In genomic region chr10:79128923-79129305, GRCh38 we compare ENCODE assay signal across 13 cellular contexts.
DNase-seq lines count a peak whose midpoint lies in the region; ATAC-seq, FAIRE-seq and TF ChIP-seq lines count a peak whose summit lies in the region.
"Had no signal": no experiment of that assay in that cellular context is flagged by ENCODE, and none has a peak within 500 bp of the region (broad histone marks: within the 10 kb centered on the region; RNA-seq: fewer than 3 reads in every experiment).

No MANE protein-coding gene starts in this region.

- no peak overlapping the region for H3K4me3 Mint-ChIP-seq in activated CD8-positive, alpha-beta T cell treated with anti-CD3 and anti-CD28 coated beads, Interleukin-2, amount 10 ng/mL, durations not matched to agents 7 days and 5 days
- H3K4me3 Mint-ChIP-seq in activated CD4-positive, alpha-beta T cell treated with anti-CD3 and anti-CD28 coated beads, Interleukin-2, amount 10 ng/mL, durations not matched to agents 24 days and 14 days: no peak overlapping the region

- no peak overlapping the region for H3K14ac ChIP-seq in H1 (ENCODE audit: insufficient read length)

- H3K79me2 ChIP-seq in DND-41 (ENCODE audit: insufficient read depth, low read length) (peaks cover 30% of the 10 kb centered on the region), Loucy (ENCODE audit: insufficient read depth, low read length) (peaks cover 96% of the 10 kb centered on the region), H1 (ENCODE audit: control insufficient read depth in 1 of 2, insufficient read depth in 2 of 2, low read length in 2 of 2) (peaks cover 0 to 25% of the 10 kb centered on the region in 2 experiments; a peak in 1 of 4 replicates)

- CTCF ChIA-PET in H1 (lab: Charles Lee; ENCODE audit: partially characterized antibody): interaction anchor here (1.0 to 8.0 kb wide), 6 partner anchors 10 to 66 kb away, joined by 3 to 56 read pairs (median 8); no protein-coding TSS in a partner anchor
- CTCF ChIA-PET in activated CD8-positive, alpha-beta T cell treated with anti-CD3 and anti-CD28 coated beads, Interleukin-2, amount 10 ng/mL, durations not matched to agents 7 days and 5 days (lab: Charles Lee): no interaction called here

- H3K36me3 ChIP-seq in DND-41 (ENCODE audit: insufficient read depth, low read length) (peaks cover 41% of the 10 kb centered on the region), Loucy (ENCODE audit: insufficient read depth, low read length) (peaks cover 44% of the 10 kb centered on the region), H1 (ENCODE audit: control insufficient read depth in 2 of 4, insufficient read depth in 4 of 4, low read length in 3 of 4) (peaks cover 0 to 4% (median 0%) of the 10 kb centered on the region in 4 experiments; a peak in 2 of 8 replicates), ovary (no peaks in the 10 kb centered on the region)

- no peaks in the 10 kb centered on the region for H3K9me3 ChIP-seq in DND-41 (ENCODE audit: insufficient read depth, low read length, severe bottlenecking)
- no peaks in the 10 kb centered on the region for H3K9me3 ChIP-seq in Loucy (ENCODE audit: insufficient read depth, low read depth, low read length)
- no peaks in the 10 kb centered on the region for H3K9me3 ChIP-seq in H1 (ENCODE audit: insufficient read depth in 2 of 2, low read depth in 1 of 2, low read length in 1 of 2)
- H3K9me3 ChIP-seq in ovary: no peaks in the 10 kb centered on the region

- H3K27me3 ChIP-seq in DND-41 (ENCODE audit: insufficient read depth, low read length, poor library complexity) (no peaks in the 10 kb centered on the region), Loucy (ENCODE audit: insufficient read depth, low read length, poor library complexity, severe bottlenecking) (no peaks in the 10 kb centered on the region), H1 (replicated peaks in 1 of 4; ENCODE audit: control insufficient read depth in 3 of 4, extremely low read depth in 1 of 4, insufficient read depth in 3 of 4, low read length in 3 of 4) (no peaks in the 10 kb centered on the region), ovary (no peaks in the 10 kb centered on the region)
- H3K27me3 ChIP-seq: foreskin keratinocyte had no signal

- 79% methylated on average over 4 of the region's 4 CpGs; no CpG with 5 or more reads in 1 of the 2 experiments for WGBS in H1 (ENCODE audit: extremely low coverage in 1 of 2, insufficient coverage in 1 of 2, insufficient read length in 1 of 2, insufficient replicate concordance in 2 of 2, low coverage in 1 of 2, low lambda C conversion rate in 2 of 2, missing lambda C conversion rate in 1 of 2), 2 experiments
- WGBS in ovary, 3 donors: 22 to 28% (median 23%) methylated on average over 4 of the region's 4 CpGs

- H3K18ac ChIP-seq in H1 (ENCODE audit: extremely low read depth, low read length): peak overlapping the region; percentile 80; the same call in 1 of the 2 replicates

- no peaks in the 10 kb centered on the region for H3K23me2 ChIP-seq in H1 (ENCODE audit: low read depth, low read length)

- H4K8ac ChIP-seq in H1 (ENCODE audit: extremely low read depth, insufficient read depth, low read length): no peak overlapping the region

- H4K91ac ChIP-seq in H1 (replicated peaks; ENCODE audit: insufficient read length, low read length): peak overlapping the region; percentile 39

- peak; percentile 44; the same call in 2 of the 3 replicates for ATAC-seq in DND-41 (ENCODE audit: insufficient read depth, low read depth)
- no peak for ATAC-seq in left lobe of liver
- no peak for ATAC-seq in activated CD8-positive, alpha-beta T cell treated with anti-CD3 and anti-CD28 coated beads, Interleukin-2, amount 10 ng/mL, durations not matched to agents 7 days and 5 days

- 0 out of 2 replicates have a peak, but pooled peaks cover 11% of the 10 kb centered on the region for H3F3A ChIP-seq in Loucy (ENCODE audit: low read depth)

- H3K4ac ChIP-seq in H1 (replicated peaks; ENCODE audit: insufficient read length, low read depth, low read length): no peak overlapping the region

- H3K27ac ChIP-seq in DND-41 (ENCODE audit: low read length) (peak overlapping the region; percentile 56), H1 (ENCODE audit: low read depth, low read length) (no peak overlapping the region; the same call in 1 of the 2 replicates), ovary (peak overlapping the region; percentile 14 to 29)
- H3K27ac ChIP-seq: foreskin keratinocyte had no signal

- DNase-seq in DND-41 (no peak), H1 (ENCODE audit: low read depth in 1 of 2, low spot score in 2 of 2) (no peak), ovary (no peak), left lobe of liver (ENCODE audit: low spot score) (no peak), HUDEP-2 (lab: John Stamatoyannopoulos, UW; ENCODE audit: unreplicated experiment in 76 of 76) (no peak)
- no peak for DNase-seq in activated CD8-positive, alpha-beta T cell treated with anti-CD3 and anti-CD28 coated beads, Interleukin-2, amount 10 ng/mL, durations not matched to agents 7 days and 5 days
- no peak for DNase-seq in activated CD4-positive, alpha-beta T cell treated with anti-CD3 and anti-CD28 coated beads, Interleukin-2, amount 10 ng/mL, durations not matched to agents 24 days and 14 days
- DNase-seq: foreskin keratinocyte; GOT3; NCI-H187 treated with DMSO at 0.1 percent for 48 hours; stimulated activated CD4-positive, alpha-beta T cell treated with anti-CD3 and anti-CD28 coated beads, Interleukin-4, amount 100 ng/mL, for 4 hours; T-helper 9 cell had no signal

- FAIRE-seq in H1 (lab: Jason Lieb, UNC): no peak

- H2BK20ac ChIP-seq in H1 (ENCODE audit: low read length): no peak overlapping the region

- peaks cover 15% of the 10 kb centered on the region for H3K4me1 Mint-ChIP-seq in activated CD8-positive, alpha-beta T cell treated with anti-CD3 and anti-CD28 coated beads, Interleukin-2, amount 10 ng/mL, durations not matched to agents 7 days and 5 days (ENCODE audit: low read depth)
- peaks cover 4% of the 10 kb centered on the region for H3K4me1 Mint-ChIP-seq in activated CD4-positive, alpha-beta T cell treated with anti-CD3 and anti-CD28 coated beads, Interleukin-2, amount 10 ng/mL, durations not matched to agents 24 days and 14 days

- no peak overlapping the region for H3K27ac Mint-ChIP-seq in activated CD8-positive, alpha-beta T cell treated with anti-CD3 and anti-CD28 coated beads, Interleukin-2, amount 10 ng/mL, durations not matched to agents 7 days and 5 days
- no peak overlapping the region for H3K27ac Mint-ChIP-seq in activated CD4-positive, alpha-beta T cell treated with anti-CD3 and anti-CD28 coated beads, Interleukin-2, amount 10 ng/mL, durations not matched to agents 24 days and 14 days

- H2AFZ ChIP-seq in DND-41 (ENCODE audit: low read depth, low read length) (no peak overlapping the region), Loucy (ENCODE audit: low read length) (no peak overlapping the region), H1 (ENCODE audit: low read length) (no peak overlapping the region)

- H2BK15ac ChIP-seq in H1 (ENCODE audit: low read length): no peak overlapping the region

- H3K23ac ChIP-seq in H1 (ENCODE audit: insufficient read length): no peak overlapping the region

- peak overlapping the region; percentile 36 for H2BK120ac ChIP-seq in H1 (replicated peaks; ENCODE audit: low read depth, low read length)

- H3K4me3 ChIP-seq in DND-41 (ENCODE audit: low read depth in 1 of 2, low read length in 2 of 2): no peak overlapping the region
- peak overlapping the region; percentile 63 for H3K4me3 ChIP-seq in Loucy (ENCODE audit: low read length, poor library complexity, severe bottlenecking)
- no peak overlapping the region for H3K4me3 ChIP-seq in H1 (ENCODE audit: extremely low read depth in 1 of 4, insufficient read depth in 2 of 4, low read depth in 3 of 4, low read length in 4 of 4)
- no peak overlapping the region for H3K4me3 ChIP-seq in ovary

- H3K9ac ChIP-seq in DND-41 (ENCODE audit: low read depth, low read length): no peak overlapping the region
- H3K9ac ChIP-seq in Loucy (ENCODE audit: low read depth, low read length, poor library complexity, severe bottlenecking): peak overlapping the region; percentile 82
- H3K9ac ChIP-seq in H1 (replicated peaks in 1 of 4; ENCODE audit: extremely low read depth in 1 of 4, low read depth in 3 of 4, low read length in 3 of 4): no peak overlapping the region

- no peaks in the 10 kb centered on the region for H3K9me3 Mint-ChIP-seq in activated CD8-positive, alpha-beta T cell treated with anti-CD3 and anti-CD28 coated beads, Interleukin-2, amount 10 ng/mL, durations not matched to agents 7 days and 5 days (ENCODE audit: insufficient read depth)
- H3K9me3 Mint-ChIP-seq in activated CD4-positive, alpha-beta T cell treated with anti-CD3 and anti-CD28 coated beads, Interleukin-2, amount 10 ng/mL, durations not matched to agents 24 days and 14 days: no peaks in the 10 kb centered on the region

- H3K9me2 ChIP-seq in Loucy (replicated peaks; ENCODE audit: low read depth, low read length): no peaks in the 10 kb centered on the region

- H4K20me1 ChIP-seq in DND-41 (ENCODE audit: insufficient read depth, low read length) (peaks cover 23% of the 10 kb centered on the region), Loucy (ENCODE audit: insufficient read depth, low read length, poor library complexity, severe bottlenecking) (peaks cover 4% of the 10 kb centered on the region), H1 (replicated peaks in 1 of 2; ENCODE audit: control insufficient read depth in 1 of 2, insufficient read depth in 2 of 2, low read length in 2 of 2) (peaks cover 2 to 8% of the 10 kb centered on the region in 2 experiments)

- TF ChIP-seq EP300 in H1 (IDR thresholded peaks at IDR 0.05; ENCODE audit: borderline replicate concordance in 1 of 2, low read depth in 2 of 2, low read length in 2 of 2) (no peak), ovary (IDR thresholded peaks at IDR 0.05) (no peak)

- H3K4me1 ChIP-seq in DND-41 (ENCODE audit: insufficient read depth, low read length): peaks cover 35% of the 10 kb centered on the region
- peaks cover 99% of the 10 kb centered on the region for H3K4me1 ChIP-seq in Loucy (ENCODE audit: insufficient read depth, low read length, poor library complexity, severe bottlenecking)
- peaks cover 35 to 75% (median 49%) of the 10 kb centered on the region in 4 experiments for H3K4me1 ChIP-seq in H1 (replicated peaks in 1 of 4; ENCODE audit: control insufficient read depth in 3 of 4, insufficient read depth in 4 of 4, low read length in 3 of 4)
- H3K4me1 ChIP-seq in ovary (ENCODE audit: insufficient read depth): peaks cover 45% of the 10 kb centered on the region
- H3K4me1 ChIP-seq: foreskin keratinocyte had no signal

- H3K36me3 Mint-ChIP-seq in activated CD8-positive, alpha-beta T cell treated with anti-CD3 and anti-CD28 coated beads, Interleukin-2, amount 10 ng/mL, durations not matched to agents 7 days and 5 days (ENCODE audit: low read depth): no peaks in the 10 kb centered on the region
- H3K36me3 Mint-ChIP-seq in activated CD4-positive, alpha-beta T cell treated with anti-CD3 and anti-CD28 coated beads, Interleukin-2, amount 10 ng/mL, durations not matched to agents 24 days and 14 days (ENCODE audit: low read depth): peaks cover 6% of the 10 kb centered on the region

- no peak overlapping the region for H4K5ac ChIP-seq in H1 (ENCODE audit: insufficient read length, low read depth, low read length)

- intact Hi-C loops in ovary (cut with DNase I): no loop called here
- intact Hi-C loops in activated CD4-positive, alpha-beta T cell treated with anti-CD3 and anti-CD28 coated beads, Interleukin-2, amount 10 ng/mL, durations not matched to agents 24 days and 14 days (cut with micrococcal nuclease): no loop called here

- TF ChIP-seq POLR2A in H1 (IDR thresholded peaks at IDR 0.05; ENCODE audit: control extremely low read depth in 1 of 2, low read depth in 2 of 2, low read length in 2 of 2) (no peak), ovary (IDR thresholded peaks at IDR 0.05) (no peak)

- H3K27me3 Mint-ChIP-seq in activated CD8-positive, alpha-beta T cell treated with anti-CD3 and anti-CD28 coated beads, Interleukin-2, amount 10 ng/mL, durations not matched to agents 7 days and 5 days (ENCODE audit: low read depth): no peaks in the 10 kb centered on the region
- H3K27me3 Mint-ChIP-seq in activated CD4-positive, alpha-beta T cell treated with anti-CD3 and anti-CD28 coated beads, Interleukin-2, amount 10 ng/mL, durations not matched to agents 24 days and 14 days: no peaks in the 10 kb centered on the region

- no peak overlapping the region for H3K4me2 ChIP-seq in DND-41 (ENCODE audit: insufficient read depth, low read length)
- peak overlapping the region; percentile 81 for H3K4me2 ChIP-seq in Loucy (ENCODE audit: low read depth, low read length, poor library complexity, severe bottlenecking)
- H3K4me2 ChIP-seq in H1 (ENCODE audit: insufficient read depth in 1 of 2, low read depth in 2 of 2, low read length in 2 of 2): peak overlapping the region; percentile 46 to 67

- no peak overlapping the region for H2BK12ac ChIP-seq in H1 (ENCODE audit: low read depth, low read length)

- H3K79me1 ChIP-seq in H1 (ENCODE audit: low read depth, low read length): peaks cover 14% of the 10 kb centered on the region; the same call in 1 of the 2 replicates

- no peak for TF ChIP-seq RAD21 in H1 (IDR thresholded peaks at IDR 0.05 in 1 of 2, conservative IDR thresholded peaks at IDR 0.05 in 1 of 2; ENCODE audit: low read depth in 2 of 2, low read length in 2 of 2)

- H2BK5ac ChIP-seq in H1 (ENCODE audit: low read depth, low read length): peak overlapping the region; percentile 54; the same call in 1 of the 2 replicates

- H2AK5ac ChIP-seq in H1 (ENCODE audit: low read depth, low read length): no peak overlapping the region

- TF ChIP-seq CTCF in DND-41 (IDR thresholded peaks at IDR 0.05; ENCODE audit: borderline replicate concordance, extremely low read depth, low read length, poor library complexity, severe bottlenecking) (no peak), Loucy (conservative IDR thresholded peaks at IDR 0.05; ENCODE audit: low read length) (no peak), H1 (IDR thresholded peaks at IDR 0.05; ENCODE audit: control extremely low read depth in 1 of 3, insufficient read depth in 1 of 3, low read depth in 1 of 3, low read length in 3 of 3) (no peak), ovary (IDR thresholded peaks at IDR 0.05) (no peak)

- POLR2A ChIA-PET in H1 (lab: Charles Lee; ENCODE audit: partially characterized antibody): interaction anchor here (0.9 to 3.2 kb wide), 3 partner anchors 10 to 28 kb away, joined by 5 to 16 read pairs (median 6); no protein-coding TSS in a partner anchor
- POLR2A ChIA-PET in activated CD8-positive, alpha-beta T cell treated with anti-CD3 and anti-CD28 coated beads, Interleukin-2, amount 10 ng/mL, durations not matched to agents 7 days and 5 days (lab: Charles Lee): interaction anchor here (1.6 kb wide), 1 partner anchor 8 kb away, joined by 4 read pairs; no protein-coding TSS in a partner anchor

- no peak overlapping the region for H3K56ac ChIP-seq in H1 (replicated peaks; ENCODE audit: insufficient read length, low read depth, low read length)
